ENCODE assay signal across 13 cellular contexts in genomic region chr11:15107730-15108515, GRCh38. TPM values are rescaled to one million over a fixed set of nuclear protein-coding genes. Genes with fewer than 3 reads are reported as not detected.
A peak's percentile ranks its signal among the peaks of the same experiment; 100 is the strongest.
DNase-seq lines count a peak whose midpoint lies in the region; ATAC-seq and TF ChIP-seq lines count a peak whose summit lies in the region.
"Had no signal": no experiment of that assay in that cellular context is flagged by ENCODE, and none has a peak within 500 bp of the region (broad histone marks: within the 10 kb centered on the region; RNA-seq: fewer than 3 reads in every experiment).

No MANE protein-coding gene starts in this region.

- peaks cover 4% of the 10 kb centered on the region for H3K27me3 Mint-ChIP-seq in activated CD8-positive, alpha-beta T cell treated with anti-CD3 and anti-CD28 coated beads, Interleukin-2, amount 10 ng/mL, durations not matched to agents 7 days and 5 days (ENCODE audit: low read depth)
- no peaks in the 10 kb centered on the region for H3K27me3 Mint-ChIP-seq in activated T-cell treated with anti-CD3 and anti-CD28 coated beads, Interleukin-2, amount 50 U/mL, for 4 hours (ENCODE audit: low read depth)
- no peaks in the 10 kb centered on the region for H3K27me3 Mint-ChIP-seq in WTC11 (ENCODE audit: low read depth)

- H3K4me3 ChIP-seq in prostate gland = no peak overlapping the region
- H3K4me3 ChIP-seq: PC-9, testis had no signal

- H3K9me3 Mint-ChIP-seq in activated CD8-positive, alpha-beta T cell treated with anti-CD3 and anti-CD28 coated beads, Interleukin-2, amount 10 ng/mL, durations not matched to agents 7 days and 5 days (ENCODE audit: insufficient read depth) = no peaks in the 10 kb centered on the region
- peaks cover 4% of the 10 kb centered on the region for H3K9me3 Mint-ChIP-seq in activated T-cell treated with anti-CD3 and anti-CD28 coated beads, Interleukin-2, amount 50 U/mL, for 4 hours
- peaks cover 8% of the 10 kb centered on the region for H3K9me3 Mint-ChIP-seq in WTC11

- CTCF ChIA-PET in activated CD8-positive, alpha-beta T cell treated with anti-CD3 and anti-CD28 coated beads, Interleukin-2, amount 10 ng/mL, durations not matched to agents 7 days and 5 days (lab: Charles Lee) = interaction anchor here (1.9 kb wide), 1 partner anchor 200 kb away, joined by 7 read pairs; no protein-coding TSS in a partner anchor
- CTCF ChIA-PET in WTC11 (lab: Charles Lee) = interaction anchor here (1.6 kb wide), 1 partner anchor 201 kb away, joined by 4 read pairs; no protein-coding TSS in a partner anchor

- H3K4me3 Mint-ChIP-seq in activated CD8-positive, alpha-beta T cell treated with anti-CD3 and anti-CD28 coated beads, Interleukin-2, amount 10 ng/mL, durations not matched to agents 7 days and 5 days = no peak overlapping the region
- no peak overlapping the region for H3K4me3 Mint-ChIP-seq in activated T-cell treated with anti-CD3 and anti-CD28 coated beads, Interleukin-2, amount 50 U/mL, for 4 hours
- no peak overlapping the region for H3K4me3 Mint-ChIP-seq in WTC11
- H3K4me3 Mint-ChIP-seq: activated CD8-positive, alpha-beta memory T cell treated with anti-CD3 and anti-CD28 coated beads, Interleukin-2, amount 10 ng/mL, durations not matched to agents 7 days and 5 days had no signal

- no peaks in the 10 kb centered on the region for H3K27me3 ChIP-seq in prostate gland (replicated peaks; ENCODE audit: insufficient read depth)
- H3K27me3 ChIP-seq: testis had no signal

- intact Hi-C loops in prostate gland (cut with DNase I) = no loop called here

- H3K27ac Mint-ChIP-seq in activated CD8-positive, alpha-beta T cell treated with anti-CD3 and anti-CD28 coated beads, Interleukin-2, amount 10 ng/mL, durations not matched to agents 7 days and 5 days = no peak overlapping the region
- H3K27ac Mint-ChIP-seq in WTC11 = no peak overlapping the region
- H3K27ac Mint-ChIP-seq: activated CD8-positive, alpha-beta memory T cell treated with anti-CD3 and anti-CD28 coated beads, Interleukin-2, amount 10 ng/mL, durations not matched to agents 7 days and 5 days had no signal

- no peaks in the 10 kb centered on the region for H3K4me1 ChIP-seq in prostate gland (replicated peaks)
- H3K4me1 ChIP-seq: testis had no signal

- ATAC-seq in GM18505 (IDR thresholded peaks at IDR 0.05; ENCODE audit: unreplicated experiment) (peak; percentile 59), GM21529 (IDR thresholded peaks at IDR 0.05; ENCODE audit: unreplicated experiment) (peak; percentile 69), HG03196 (IDR thresholded peaks at IDR 0.05; ENCODE audit: unreplicated experiment) (peak; percentile 63), esophagus mucosa (peak; percentile 21), WTC11 (no peak)
- ATAC-seq in activated CD8-positive, alpha-beta T cell treated with anti-CD3 and anti-CD28 coated beads, Interleukin-2, amount 10 ng/mL, durations not matched to agents 7 days and 5 days = no peak
- no peak for ATAC-seq in activated T-cell treated with anti-CD3 and anti-CD28 coated beads, Interleukin-2, amount 50 U/mL, for 4 hours
- ATAC-seq: activated CD8-positive, alpha-beta memory T cell treated with anti-CD3 and anti-CD28 coated beads, Interleukin-2, amount 10 ng/mL, durations not matched to agents 7 days and 5 days had no signal

- TF ChIP-seq CTCF in prostate gland (IDR thresholded peaks at IDR 0.05) (no peak), WTC11 (IDR thresholded peaks at IDR 0.05) (no peak)

- DNase-seq in activated CD8-positive, alpha-beta T cell treated with anti-CD3 and anti-CD28 coated beads, Interleukin-2, amount 10 ng/mL, durations not matched to agents 7 days and 5 days = no peak
- DNase-seq in prostate gland (ENCODE audit: low spot score) (no peak), WTC11 (ENCODE audit: low spot score) (no peak)
- DNase-seq in activated T-cell treated with anti-CD3 and anti-CD28 coated beads, Interleukin-2, amount 50 U/mL, for 4 hours = no peak
- DNase-seq: activated CD8-positive, alpha-beta memory T cell treated with anti-CD3 and anti-CD28 coated beads, Interleukin-2, amount 10 ng/mL, durations not matched to agents 7 days and 5 days; PC-9; testis had no signal

- 52% methylated on average over 4 of the region's 4 CpGs for WGBS in prostate gland

- H3K36me3 Mint-ChIP-seq in activated CD8-positive, alpha-beta T cell treated with anti-CD3 and anti-CD28 coated beads, Interleukin-2, amount 10 ng/mL, durations not matched to agents 7 days and 5 days (ENCODE audit: low read depth) = no peaks in the 10 kb centered on the region
- no peaks in the 10 kb centered on the region for H3K36me3 Mint-ChIP-seq in activated T-cell treated with anti-CD3 and anti-CD28 coated beads, Interleukin-2, amount 50 U/mL, for 4 hours (ENCODE audit: insufficient read depth)
- H3K36me3 Mint-ChIP-seq in WTC11 = peaks cover 5% of the 10 kb centered on the region; the same call in 1 of the 2 replicates
- H3K36me3 Mint-ChIP-seq: activated CD8-positive, alpha-beta memory T cell treated with anti-CD3 and anti-CD28 coated beads, Interleukin-2, amount 10 ng/mL, durations not matched to agents 7 days and 5 days had no signal

- POLR2A ChIA-PET in activated CD8-positive, alpha-beta T cell treated with anti-CD3 and anti-CD28 coated beads, Interleukin-2, amount 10 ng/mL, durations not matched to agents 7 days and 5 days (lab: Charles Lee) = no interaction called here
- POLR2A ChIA-PET in WTC11 (lab: Charles Lee) = no interaction called here

- H3K4me1 Mint-ChIP-seq in activated CD8-positive, alpha-beta T cell treated with anti-CD3 and anti-CD28 coated beads, Interleukin-2, amount 10 ng/mL, durations not matched to agents 7 days and 5 days (ENCODE audit: low read depth) = peaks cover 4% of the 10 kb centered on the region
- no peaks in the 10 kb centered on the region for H3K4me1 Mint-ChIP-seq in activated T-cell treated with anti-CD3 and anti-CD28 coated beads, Interleukin-2, amount 50 U/mL, for 4 hours (ENCODE audit: low read depth)
- peaks cover 4% of the 10 kb centered on the region for H3K4me1 Mint-ChIP-seq in WTC11

- no peak for TF ChIP-seq POLR2A in GM18505 (IDR thresholded peaks at IDR 0.05; ENCODE audit: borderline replicate concordance, extremely low read depth, insufficient read depth, insufficient read length)
- TF ChIP-seq POLR2A in prostate gland (IDR thresholded peaks at IDR 0.05) = no peak

- H3K9me3 ChIP-seq in prostate gland = no peaks in the 10 kb centered on the region
- H3K9me3 ChIP-seq: testis had no signal

- H3K36me3 ChIP-seq in prostate gland = no peaks in the 10 kb centered on the region

- H3K27ac ChIP-seq in prostate gland = no peak overlapping the region
- H3K27ac ChIP-seq: testis had no signal

TF ChIP-seq in WTC11, 78 proteins besides CTCF, POLR2A, EP300 and RAD21 (continues in another document):
- TF ChIP-seq E2F4 (CRISPR knock-in tag; IDR thresholded peaks at IDR 0.05; ENCODE audit: borderline replicate concordance, low read depth) (no peak), ETV6 (CRISPR knock-in tag; IDR thresholded peaks at IDR 0.05) (no peak), ELF4 (CRISPR knock-in tag; IDR thresholded peaks at IDR 0.05; ENCODE audit: low read depth) (no peak), USF2 (CRISPR knock-in tag; IDR thresholded peaks at IDR 0.05) (no peak), ATF6 (CRISPR knock-in tag; IDR thresholded peaks at IDR 0.05) (no peak), PRRX2 (CRISPR knock-in tag; IDR thresholded peaks at IDR 0.05) (no peak)

RNA-seq across cellular contexts. Expression of gene INSC, which starts 6.8 kb away (rescaled TPM):
- total RNA-seq in esophagus mucosa (0.12 TPM), prostate gland (1 to 10 TPM in 1 of 2 donors, under 1 TPM in 1; 0.87 to 2.0 TPM), WTC11 (2021) (0.44 to 0.76 TPM (median 0.73 TPM) in 3 replicates)
- total RNA-seq in activated CD8-positive, alpha-beta T cell treated with anti-CD3 and anti-CD28 coated beads, Interleukin-2, amount 10 ng/mL, durations not matched to agents 7 days and 5 days = under 1 TPM; 0.13 to 0.34 TPM
- total RNA-seq in activated T-cell treated with anti-CD3 and anti-CD28 coated beads, Interleukin-2, amount 50 U/mL, for 4 hours = not detected
- total RNA-seq: PC-9 had no signal

RNA-seq across cellular contexts. Expression of gene CALCB, which starts 34.5 kb away (rescaled TPM):
- total RNA-seq in esophagus mucosa (not detected), prostate gland (1 to 10 TPM in 1 of 2 donors, under 1 TPM in 1; 0.18 to 2.4 TPM), WTC11 (2021) (3.2 to 4.1 TPM (median 3.3 TPM) in 3 replicates)
- total RNA-seq in activated CD8-positive, alpha-beta T cell treated with anti-CD3 and anti-CD28 coated beads, Interleukin-2, amount 10 ng/mL, durations not matched to agents 7 days and 5 days = under 1 TPM; 0.79 to 0.91 TPM
- total RNA-seq in activated T-cell treated with anti-CD3 and anti-CD28 coated beads, Interleukin-2, amount 50 U/mL, for 4 hours = 1 to 10 TPM; 1.3 to 2.7 (median 1.4) TPM
- total RNA-seq: HT-29, PC-9, skeletal muscle tissue had no signal

Comparison
In these comparisons a context has a peak if more than half of its experiments do, and no peak if none do; other contexts are left out.
1. ATAC-seq: peak in GM18505 (single experiment), GM21529 (single experiment), HG03196 (single experiment) and esophagus mucosa (single experiment); none in activated CD8-positive, alpha-beta T cell treated with anti-CD3 and anti-CD28 coated beads, Interleukin-2, amount 10 ng/mL, durations not matched to agents 7 days and 5 days (single experiment), activated T-cell treated with anti-CD3 and anti-CD28 coated beads, Interleukin-2, amount 50 U/mL, for 4 hours (0 of 2) and WTC11 (single experiment).